In the genomic region with DNA sequence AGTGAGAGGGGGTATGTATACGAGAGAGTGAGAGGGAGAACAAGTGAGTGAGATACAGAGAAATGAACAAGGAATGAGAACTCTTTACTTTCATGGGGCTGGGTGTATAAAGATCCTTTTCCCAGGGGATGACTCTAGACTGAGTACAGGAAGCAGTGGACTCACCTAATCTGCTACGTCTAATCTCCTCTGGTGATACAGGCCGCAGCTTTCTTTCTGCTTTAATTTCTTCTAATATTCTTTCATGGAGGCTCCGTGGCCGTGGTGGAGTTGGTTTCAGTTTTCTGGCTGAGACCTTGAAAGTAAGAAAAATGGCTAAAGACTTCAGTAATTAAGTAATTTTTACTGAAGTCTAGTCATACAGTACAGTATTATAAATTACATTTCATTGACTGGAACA, we compare ENCODE assay signal across 20 cellular contexts.
DNase-seq lines count a peak whose midpoint lies in the region; ATAC-seq, FAIRE-seq and TF ChIP-seq lines count a peak whose summit lies in the region.
"Had no signal": no experiment of that assay in that cellular context is flagged by ENCODE, and none has a peak within 500 bp of the region (broad histone marks: within the 10 kb centered on the region; RNA-seq: fewer than 3 reads in every experiment).

No MANE protein-coding gene starts in this region.

- no peak overlapping the region for H2AFZ ChIP-seq in K562 (ENCODE audit: low read depth, low read length)

- 0 out of 4 replicates have a peak overlapping the region, but pooled peaks of 1 of the 2 experiments have one; percentile 18 for H3K9ac ChIP-seq in K562 (ENCODE audit: insufficient read depth in 1 of 2, low read depth in 2 of 2, low read length in 2 of 2)
- H3K9ac ChIP-seq: BLaER1 had no signal

- H3K9me1 ChIP-seq in K562 (ENCODE audit: control insufficient read depth, insufficient read depth, low read length) = no peaks in the 10 kb centered on the region

- CTCF ChIA-PET in A673 (lab: Charles Lee) (no interaction called here), HEK293 (lab: Yijun Ruan, JAX) (interaction anchor here (1.0 kb wide), 1 partner anchor 101 kb away, joined by 3 read pairs; no protein-coding TSS in a partner anchor), K562 (lab: Yijun Ruan, JAX; ENCODE audit: low intra/inter-chr PET ratio) (no interaction called here)

- TF ChIP-seq EP300 in K562 (IDR thresholded peaks at IDR 0.05; ENCODE audit: low read length) = no peak

- H3K79me2 ChIP-seq in K562 (ENCODE audit: control insufficient read depth, insufficient read depth, low read length) = no peaks in the 10 kb centered on the region

- no peak for TF ChIP-seq POLR2A in K562 (conservative IDR thresholded peaks at IDR 0.05)

- H3K4me2 ChIP-seq in K562 (ENCODE audit: insufficient read depth, low read length) = no peak overlapping the region; the same call in 1 of the 2 replicates
- H3K4me2 ChIP-seq: A549, BLaER1 had no signal

- H3K36me3 ChIP-seq in A673 (ENCODE audit: insufficient read depth, low read length, poor library complexity, severe bottlenecking) (no peaks in the 10 kb centered on the region), HEK293 (ENCODE audit: control insufficient read depth in 2 of 2, insufficient read depth in 1 of 2, low read length in 2 of 2) (peaks cover 14 to 21% of the 10 kb centered on the region in 2 experiments; a peak in 2 of 3 replicates), K562 (ENCODE audit: control insufficient read depth, insufficient read depth, low read length) (peaks cover 3% of the 10 kb centered on the region; the same call in 1 of the 3 replicates), H7 (replicated peaks; ENCODE audit: control insufficient read depth, insufficient read depth, low read length) (no peaks in the 10 kb centered on the region; the same call in 1 of the 2 replicates)
- H3K36me3 ChIP-seq: BLaER1 had no signal

- TF ChIP-seq RAD21 in K562 (CRISPR knock-in tag; conservative IDR thresholded peaks at IDR 0.05 in 1 of 2, IDR thresholded peaks at IDR 0.05 in 1 of 2) = no peak

- no peaks in the 10 kb centered on the region for H3K27me3 ChIP-seq in A673 (replicated peaks; ENCODE audit: insufficient read depth, low read depth, low read length, poor library complexity)
- no peaks in the 10 kb centered on the region for H3K27me3 ChIP-seq in K562 (ENCODE audit: control insufficient read depth in 2 of 2, insufficient read depth in 2 of 2, low read length in 2 of 2)
- H3K27me3 ChIP-seq in H7 (ENCODE audit: control insufficient read depth, insufficient read depth, low read length) = no peaks in the 10 kb centered on the region
- H3K27me3 ChIP-seq: BLaER1 had no signal

- 36% methylated on average over 5 of the region's 5 CpGs for WGBS in K562 (ENCODE audit: insufficient coverage, low coverage, missing lambda C conversion rate)

- intact Hi-C loops in A673 (cut with micrococcal nuclease; ENCODE audit: unreplicated experiment) = no loop called here
- intact Hi-C loops in K562 (cut with micrococcal nuclease) = no loop called here

- H4K20me1 ChIP-seq in K562 (replicated peaks; ENCODE audit: control insufficient read depth, insufficient read depth, low read length) = no peaks in the 10 kb centered on the region
- H4K20me1 ChIP-seq: BLaER1 had no signal

- FAIRE-seq in K562 (lab: Jason Lieb, UNC) = no peak
- FAIRE-seq: A549, GM12892, GM18507 had no signal

- H3K9me3 ChIP-seq in A673 (ENCODE audit: low read depth, low read length, poor library complexity, severe bottlenecking) = no peaks in the 10 kb centered on the region
- no peaks in the 10 kb centered on the region for H3K9me3 ChIP-seq in HEK293 (ENCODE audit: control insufficient read depth, insufficient read depth, low read depth, low read length)
- no peaks in the 10 kb centered on the region for H3K9me3 ChIP-seq in K562 (replicated peaks; ENCODE audit: control insufficient read depth, insufficient read depth, low read depth, low read length)
- H3K9me3 ChIP-seq: A549, BLaER1 had no signal

- H3K4me1 ChIP-seq in A673 (ENCODE audit: insufficient read depth, low read length, poor library complexity, severe bottlenecking) (no peaks in the 10 kb centered on the region), HEK293 (ENCODE audit: control insufficient read depth, insufficient read depth, low read length) (no peaks in the 10 kb centered on the region), K562 (replicated peaks in 1 of 2; ENCODE audit: control insufficient read depth in 2 of 2, insufficient read depth in 2 of 2, low read length in 2 of 2) (peaks cover 3 to 19% of the 10 kb centered on the region in 2 experiments; a peak in 2 of 5 replicates)
- H3K4me1 ChIP-seq: A549, BLaER1 had no signal

- TF ChIP-seq CTCF in A673 (conservative IDR thresholded peaks at IDR 0.05; ENCODE audit: low read depth, low read length) (no peak), HEK293 (tag by site-specific recombination; IDR thresholded peaks at IDR 0.05) (no peak), K562 (IDR thresholded peaks at IDR 0.05 in 2 of 3, conservative IDR thresholded peaks at IDR 0.05 in 1 of 3; ENCODE audit: insufficient read depth in 2 of 3, low read depth in 1 of 3, low read length in 3 of 3) (no peak)

- in situ Hi-C loops in K562 (cut with MboI) = no loop called here

- no peak overlapping the region for H3K27ac ChIP-seq in A673 (ENCODE audit: low read depth, low read length, poor library complexity, severe bottlenecking)
- no peak overlapping the region for H3K27ac ChIP-seq in HEK293 (ENCODE audit: extremely low read depth, low read depth, low read length)
- peak overlapping the region; percentile 38; the same call in 1 of the 3 replicates for H3K27ac ChIP-seq in K562 (ENCODE audit: extremely low read depth, low read depth, low read length)
- H3K27ac ChIP-seq: 22Rv1, A549, BLaER1, HL-60 had no signal

- DNase-seq in A673 (ENCODE audit: low spot score) = peak; percentile 6
- DNase-seq in OCI-M1 (lab: John Stamatoyannopoulos, UW) = peak; percentile 17
- DNase-seq in K562 (ENCODE audit: extremely low read depth in 1 of 4, low spot score in 3 of 4) = peak in 1 of 4 experiments; percentile 11
- no peak for DNase-seq in H7
- no peak for DNase-seq in NCI-H446 (lab: John Stamatoyannopoulos, UW)
- DNase-seq in NCI-H128 (lab: John Stamatoyannopoulos, UW; ENCODE audit: unreplicated experiment) = no peak
- DNase-seq: CD8-positive, alpha-beta T cell; DMS153; DMS79; GDM1; GOT3; H9 had no signal

- POLR2A ChIA-PET in A673 (lab: Charles Lee; ENCODE audit: low non-redundant PET) (no interaction called here), HEK293 (lab: Yijun Ruan, JAX) (no interaction called here), K562 (lab: Yijun Ruan, JAX) (interaction anchor here (1.1 kb wide), 2 partner anchors 14 to 21 kb away, joined by 3 read pairs; no protein-coding TSS in a partner anchor)

- BruUV-seq in A673 (replicated peaks; lab: Mats Ljungman, UMichigan) (no TSS peak), K562 (replicated peaks; lab: Mats Ljungman, UMichigan) (no TSS peak)

- ATAC-seq in K562 (peak; percentile 55), HG03520 (IDR thresholded peaks at IDR 0.05; ENCODE audit: unreplicated experiment) (no peak)
- ATAC-seq: A549; CD8-positive, alpha-beta T cell had no signal

- H3K4me3 ChIP-seq in A673 (ENCODE audit: low read depth, low read length, poor library complexity, severe bottlenecking) (no peak overlapping the region), HEK293 (ENCODE audit: low read depth, low read length) (no peak overlapping the region), K562 (no peak overlapping the region), H7 (ENCODE audit: insufficient read depth, low read depth, low read length) (no peak overlapping the region)
- H3K4me3 ChIP-seq: A549, BLaER1 had no signal

TF ChIP-seq in HEK293, 187 proteins besides CTCF, POLR2A, EP300 and RAD21 (continues in another document):
- TF ChIP-seq, protein P1, sequence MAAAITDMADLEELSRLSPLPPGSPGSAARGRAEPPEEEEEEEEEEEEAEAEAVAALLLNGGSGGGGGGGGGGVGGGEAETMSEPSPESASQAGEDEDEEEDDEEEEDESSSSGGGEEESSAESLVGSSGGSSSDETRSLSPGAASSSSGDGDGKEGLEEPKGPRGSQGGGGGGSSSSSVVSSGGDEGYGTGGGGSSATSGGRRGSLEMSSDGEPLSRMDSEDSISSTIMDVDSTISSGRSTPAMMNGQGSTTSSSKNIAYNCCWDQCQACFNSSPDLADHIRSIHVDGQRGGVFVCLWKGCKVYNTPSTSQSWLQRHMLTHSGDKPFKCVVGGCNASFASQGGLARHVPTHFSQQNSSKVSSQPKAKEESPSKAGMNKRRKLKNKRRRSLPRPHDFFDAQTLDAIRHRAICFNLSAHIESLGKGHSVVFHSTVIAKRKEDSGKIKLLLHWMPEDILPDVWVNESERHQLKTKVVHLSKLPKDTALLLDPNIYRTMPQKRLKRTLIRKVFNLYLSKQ (tag by site-specific recombination; IDR thresholded peaks at IDR 0.05; ENCODE audit: borderline replicate concordance) = no peak
- TF ChIP-seq PRDM1 (tag by site-specific recombination; IDR thresholded peaks at IDR 0.05) = peak; percentile 40; the same call in 1 of the 2 replicates

TF ChIP-seq in K562, 482 proteins besides CTCF, POLR2A, EP300 and RAD21 (continues in another document):
- TF ChIP-seq, protein P2, sequence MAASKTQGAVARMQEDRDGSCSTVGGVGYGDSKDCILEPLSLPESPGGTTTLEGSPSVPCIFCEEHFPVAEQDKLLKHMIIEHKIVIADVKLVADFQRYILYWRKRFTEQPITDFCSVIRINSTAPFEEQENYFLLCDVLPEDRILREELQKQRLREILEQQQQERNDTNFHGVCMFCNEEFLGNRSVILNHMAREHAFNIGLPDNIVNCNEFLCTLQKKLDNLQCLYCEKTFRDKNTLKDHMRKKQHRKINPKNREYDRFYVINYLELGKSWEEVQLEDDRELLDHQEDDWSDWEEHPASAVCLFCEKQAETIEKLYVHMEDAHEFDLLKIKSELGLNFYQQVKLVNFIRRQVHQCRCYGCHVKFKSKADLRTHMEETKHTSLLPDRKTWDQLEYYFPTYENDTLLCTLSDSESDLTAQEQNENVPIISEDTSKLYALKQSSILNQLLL (CRISPR knock-in tag; IDR thresholded peaks at IDR 0.05; ENCODE audit: borderline replicate concordance) = no peak
- TF ChIP-seq MBD2 (IDR thresholded peaks at IDR 0.05; ENCODE audit: borderline replicate concordance, low read depth) = no peak
- TF ChIP-seq, protein P3, sequence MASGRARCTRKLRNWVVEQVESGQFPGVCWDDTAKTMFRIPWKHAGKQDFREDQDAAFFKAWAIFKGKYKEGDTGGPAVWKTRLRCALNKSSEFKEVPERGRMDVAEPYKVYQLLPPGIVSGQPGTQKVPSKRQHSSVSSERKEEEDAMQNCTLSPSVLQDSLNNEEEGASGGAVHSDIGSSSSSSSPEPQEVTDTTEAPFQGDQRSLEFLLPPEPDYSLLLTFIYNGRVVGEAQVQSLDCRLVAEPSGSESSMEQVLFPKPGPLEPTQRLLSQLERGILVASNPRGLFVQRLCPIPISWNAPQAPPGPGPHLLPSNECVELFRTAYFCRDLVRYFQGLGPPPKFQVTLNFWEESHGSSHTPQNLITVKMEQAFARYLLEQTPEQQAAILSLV (tag; IDR thresholded peaks at IDR 0.05) = no peak

Comparison
In these comparisons a context has a peak if more than half of its experiments do, and no peak if none do; other contexts are left out.
1. DNase-seq: peak in A673 (single experiment) and OCI-M1 (single experiment); none in H7 (single experiment), NCI-H446 (0 of 2) and NCI-H128 (single experiment).